Comparison of ENCODE assay signal across 15 cellular contexts in genomic region chr14:22509036-22509709, GRCh38.
DNase-seq lines count a peak whose midpoint lies in the region; ATAC-seq, FAIRE-seq and TF ChIP-seq lines count a peak whose summit lies in the region.
"Had no signal": no experiment of that assay in that cellular context is flagged by ENCODE, and none has a peak within 500 bp of the region (broad histone marks: within the 10 kb centered on the region; RNA-seq: fewer than 3 reads in every experiment).

No MANE protein-coding gene starts in this region.

- POLR2A ChIA-PET in CD8-positive, alpha-beta memory T cell (lab: Charles Lee) = interaction anchor here (0.9 to 18.8 kb wide), 6 partner anchors 9 to 439 kb away, joined by 4 to 285 read pairs (median 12); no protein-coding TSS in a partner anchor

- DNase-seq in BE2C = peak; percentile 61
- no peak for DNase-seq in CD8-positive, alpha-beta memory T cell
- no peak for DNase-seq in immature natural killer cell
- DNase-seq in HCEC 1CT = no peak
- no peak for DNase-seq in NOMO-1 treated with DMSO at 0.1 percent for 48 hours (lab: John Stamatoyannopoulos, UW; ENCODE audit: unreplicated experiment)
- no peak for DNase-seq in pancreas
- DNase-seq: Caco-2, NCI-H1092, NCI-H510A, psoas muscle, substantia nigra had no signal

- H3K36me3 ChIP-seq in BE2C (no peaks in the 10 kb centered on the region), pancreas (no peaks in the 10 kb centered on the region)
- peaks cover 33% of the 10 kb centered on the region for H3K36me3 ChIP-seq in CD8-positive, alpha-beta memory T cell (ENCODE audit: insufficient read depth, low read length)

- peaks cover 30 to 87% (median 48%) of the 10 kb centered on the region in 3 donors for H3K36me3 Mint-ChIP-seq in CD8-positive, alpha-beta memory T cell
- H3K36me3 Mint-ChIP-seq in immature natural killer cell = peaks cover 15 to 27% (median 21%) of the 10 kb centered on the region in 3 donors

- H3K27me3 Mint-ChIP-seq in CD8-positive, alpha-beta memory T cell = peaks cover 0 to 1% of the 10 kb centered on the region in 2 donors
- H3K27me3 Mint-ChIP-seq in immature natural killer cell (ENCODE audit: low read depth in 3 of 3) = peaks cover 0 to 6% (median 3%) of the 10 kb centered on the region in 3 donors

- H3K4me1 ChIP-seq in BE2C (peaks cover 14% of the 10 kb centered on the region), pancreas (no peaks in the 10 kb centered on the region)
- H3K4me1 ChIP-seq in CD8-positive, alpha-beta memory T cell (ENCODE audit: insufficient read depth, low read length) = peaks cover 81% of the 10 kb centered on the region

- H3K4me1 Mint-ChIP-seq in CD8-positive, alpha-beta memory T cell = peaks cover 73 to 89% (median 78%) of the 10 kb centered on the region in 3 donors
- peaks cover 72 to 85% of the 10 kb centered on the region in 2 donors for H3K4me1 Mint-ChIP-seq in immature natural killer cell

- H3K4me3 ChIP-seq in BE2C (ENCODE audit: low read depth, low read length) = no peak overlapping the region
- peak overlapping the region; percentile 65 for H3K4me3 ChIP-seq in CD8-positive, alpha-beta memory T cell (ENCODE audit: low read length)
- no peak overlapping the region for H3K4me3 ChIP-seq in pancreas
- H3K4me3 ChIP-seq: psoas muscle had no signal

- peak overlapping the region; percentile 89 to 98 (median 91) for H3K4me3 Mint-ChIP-seq in CD8-positive, alpha-beta memory T cell
- H3K4me3 Mint-ChIP-seq in immature natural killer cell = peak overlapping the region in 1 of 5 donors; percentile 79

- H3K9me3 ChIP-seq in BE2C (no peaks in the 10 kb centered on the region), pancreas (no peaks in the 10 kb centered on the region)
- no peaks in the 10 kb centered on the region for H3K9me3 ChIP-seq in CD8-positive, alpha-beta memory T cell (ENCODE audit: low read length)
- H3K9me3 ChIP-seq: Caco-2, psoas muscle had no signal

- H3K27me3 ChIP-seq in BE2C = no peaks in the 10 kb centered on the region
- H3K27me3 ChIP-seq in CD8-positive, alpha-beta memory T cell (ENCODE audit: insufficient read depth, low read length, poor library complexity, severe bottlenecking) = no peaks in the 10 kb centered on the region
- H3K27me3 ChIP-seq in pancreas = no peaks in the 10 kb centered on the region

- CTCF ChIA-PET in CD8-positive, alpha-beta memory T cell (lab: Charles Lee) = interaction anchor here (0.9 to 3.1 kb wide), 4 partner anchors 15 to 61 kb away, joined by 3 to 10 read pairs (median 8); no protein-coding TSS in a partner anchor

- TF ChIP-seq POLR2A in Raji (IDR thresholded peaks at IDR 0.05; ENCODE audit: insufficient read depth, low read depth, low read length) = peak; percentile 22; the same call in 1 of the 2 replicates

- intact Hi-C loops in pancreas (cut with DNase I) = no loop called here

- WGBS in pancreas, 2 donors = 73 to 79% methylated on average over 7 of the region's 7 CpGs

- H3K9me3 Mint-ChIP-seq in CD8-positive, alpha-beta memory T cell = no peaks in the 10 kb centered on the region
- H3K9me3 Mint-ChIP-seq in immature natural killer cell = no peaks in the 10 kb centered on the region

- peak overlapping the region; percentile 38 for H3K27ac ChIP-seq in CD8-positive, alpha-beta memory T cell (ENCODE audit: low read depth, low read length)
- no peak overlapping the region for H3K27ac ChIP-seq in pancreas
- H3K27ac ChIP-seq: psoas muscle had no signal

- no peak for TF ChIP-seq CTCF in BE2C (IDR thresholded peaks at IDR 0.05; ENCODE audit: low read depth, low read length)
- TF ChIP-seq CTCF in pancreas (IDR thresholded peaks at IDR 0.05) = no peak

- ATAC-seq in pancreas = no peak
- ATAC-seq: psoas muscle had no signal

- no peak for FAIRE-seq in pancreas (lab: Jason Lieb, UNC)
- FAIRE-seq: colon, H54, HTR-8/SVneo had no signal

- H3K27ac Mint-ChIP-seq in CD8-positive, alpha-beta memory T cell = peak overlapping the region; percentile 92 to 100 (median 96)
- peak overlapping the region in 5 of 6 donors; percentile 48 to 98 (median 79) for H3K27ac Mint-ChIP-seq in immature natural killer cell
